ENCODE assay signal across 4 cellular contexts in genomic region chr2:101935763-101936162, GRCh38. TPM values are rescaled to one million over a fixed set of nuclear protein-coding genes. Genes with fewer than 3 reads are reported as not detected.
"Had no signal": no experiment of that assay in that cellular context is flagged by ENCODE, and none has a peak within 500 bp of the region (broad histone marks: within the 10 kb centered on the region; RNA-seq: fewer than 3 reads in every experiment).

No MANE protein-coding gene starts in this region.

RNA-seq across cellular contexts. Expression of gene IL1R2, which starts 56.0 kb away (rescaled TPM):
- total RNA-seq: dermis microvascular lymphatic vessel endothelial cell; frontal cortex; mesothelial cell of epicardium; naive thymus-derived CD8-positive, alpha-beta T cell had no signal
- polyA plus RNA-seq: naive thymus-derived CD8-positive, alpha-beta T cell had no signal
